29 cellular contexts compared by ENCODE assay signal in genomic region chr7:3214090-3214413, GRCh38.
"Had no signal": no experiment of that assay in that cellular context is flagged by ENCODE, and none has a peak within 500 bp of the region (broad histone marks: within the 10 kb centered on the region; RNA-seq: fewer than 3 reads in every experiment).

No MANE protein-coding gene starts in this region.

- H3K4me3 ChIP-seq: ascending aorta, breast epithelium, MG63, SJCRH30, SK-N-MC had no signal

- DNase-seq: activated CD4-positive, alpha-beta T cell treated with anti-CD3 and anti-CD28 coated beads for 36 hours; activated CD4-positive, alpha-beta T cell treated with anti-CD3 and anti-CD28 coated beads, Interleukin-2, amount 10 ng/mL, durations not matched to agents 7 days and 5 days; activated CD4-positive, alpha-beta T cell treated with anti-CD3 and anti-CD28 coated beads, Interleukin-2, amount 50 U/mL, for 48 hours; activated CD8-positive, alpha-beta T cell treated with anti-CD3 and anti-CD28 coated beads, Interleukin-2, amount 10 ng/mL, durations not matched to agents 7 days and 5 days; activated gamma-delta T cell; activated naive CD4-positive, alpha-beta T cell treated with Interleukin-2 at 50 U/mL for 16 hours; activated naive CD8-positive, alpha-beta T cell treated with anti-CD3 and anti-CD28 coated beads, Interleukin-2, amount 10 ng/mL, durations not matched to agents 7 days and 5 days; activated T-cell treated with anti-CD3 and anti-CD28 coated beads, Interleukin-2, amount 50 U/mL, for 24 hours; amygdala; caudate nucleus; cerebellar nuclear complex; Kasumi-1; MG63; NCI-H1092 treated with DMSO at 0.1 percent for 48 hours; NCI-H1417; NCI-H146; NCI-H1930; NCI-H2081 treated with DMSO at 0.1 percent for 48 hours; NCI-H345; NCI-H524 treated with DMSO at 0.1 percent for 48 hours; SHP77; SJCRH30 had no signal

- H3K4me1 ChIP-seq: breast epithelium, SJCRH30 had no signal

- H3K9me3 ChIP-seq: ascending aorta, breast epithelium, MG63, SJCRH30 had no signal

- H3K27ac ChIP-seq: ascending aorta, breast epithelium, SJCRH30, SK-N-MC had no signal

- FAIRE-seq: TTC549 had no signal

- ATAC-seq: activated CD4-positive, alpha-beta T cell treated with anti-CD3 and anti-CD28 coated beads for 36 hours; activated CD4-positive, CD25-positive, alpha-beta regulatory T cell treated with anti-CD3 and anti-CD28 coated beads, Interleukin-2, amount 50 U/mL, for 24 hours; activated CD8-positive, alpha-beta T cell treated with anti-CD3 and anti-CD28 coated beads, Interleukin-2, amount 10 ng/mL, durations not matched to agents 7 days and 5 days; Panc1; WTC11 had no signal

- H3K36me3 ChIP-seq: ascending aorta, breast epithelium, MG63, SJCRH30 had no signal

- H3K27me3 ChIP-seq: ascending aorta, breast epithelium, MG63 had no signal
